27 cellular contexts compared by ENCODE assay signal in genomic region chr5:109589239-109589638, GRCh38.
"Had no signal": no experiment of that assay in that cellular context is flagged by ENCODE, and none has a peak within 500 bp of the region (broad histone marks: within the 10 kb centered on the region; RNA-seq: fewer than 3 reads in every experiment).

No MANE protein-coding gene starts in this region.

- ATAC-seq: Panc1 had no signal

- H3K9ac ChIP-seq: SK-N-SH had no signal

- H3K4me2 ChIP-seq: PC-9, SK-N-SH had no signal

- DNase-seq: Kasumi-1, MG63, NCI-H1048, NCI-H1092 treated with DMSO at 0.1 percent for 48 hours, NCI-H1105 treated with DMSO at 0.1 percent for 48 hours, NCI-H1436, NCI-H146, NCI-H1694, NCI-H187, NCI-H1930, NCI-H2029 treated with DMSO at 0.1 percent for 48 hours, NCI-H2081 treated with DMSO at 0.1 percent for 48 hours, NCI-H2107, NCI-H2171, NCI-H226, NCI-H446 treated with DMSO at 0.1 percent for 48 hours, NCI-H510A, NCI-H748 treated with DMSO at 0.1 percent for 48 hours, PC-9, Right ventricle myocardium superior, SHP77 treated with DMSO at 0.1 percent for 48 hours, SK-N-SH, SW 1271, T-helper 1 cell had no signal

- H3K36me3 ChIP-seq: MG63, SJSA1 had no signal

- H3K27me3 ChIP-seq: MG63, SJSA1 had no signal

- H3K4me1 ChIP-seq: SJSA1 had no signal

- H3K9me3 ChIP-seq: MG63, SJSA1, SK-N-SH had no signal

- H2AFZ ChIP-seq: PC-9 had no signal

- H3K27ac ChIP-seq: PC-9, SJSA1 had no signal

- FAIRE-seq: RCC 7860 had no signal

- H3K4me3 ChIP-seq: MG63, PC-9, SJSA1 had no signal
